ENCODE assay signal across 20 cellular contexts in genomic region chr6:168581236-168581635, GRCh38.
"Had no signal": no experiment of that assay in that cellular context is flagged by ENCODE, and none has a peak within 500 bp of the region (broad histone marks: within the 10 kb centered on the region; RNA-seq: fewer than 3 reads in every experiment).

No MANE protein-coding gene starts in this region.

- H3K27ac ChIP-seq: dorsolateral prefrontal cortex, hepatocyte, parathyroid adenoma, skin epidermis, transverse colon had no signal

- H3K4me3 ChIP-seq: dorsolateral prefrontal cortex, hepatocyte, lung, skin epidermis, thoracic aorta, transverse colon had no signal

- H3K4me1 ChIP-seq: parathyroid adenoma had no signal

- H3K36me3 ChIP-seq: thoracic aorta, transverse colon had no signal

- H3K27me3 ChIP-seq: transverse colon had no signal

- H3K9ac ChIP-seq: parathyroid adenoma had no signal

- H3K9me3 ChIP-seq: thoracic aorta, transverse colon had no signal

- DNase-seq: cortex of kidney; dorsolateral prefrontal cortex; effector CD8-positive, alpha-beta T cell; foreskin melanocyte; left colon; left ventricle myocardium superior; mesendoderm; naive B cell; occipital lobe; stimulated activated CD4-positive, alpha-beta T cell treated with anti-CD3 and anti-CD28 coated beads, Interleukin-2, amount 100 ng/mL, for 24 hours; stimulated activated CD4-positive, alpha-beta T cell treated with anti-CD3 and anti-CD28 coated beads, Interleukin-4, amount 100 ng/mL, for 4 hours; stimulated activated naive B cell treated with anti-CD40 and anti-IgM and Interleukin-4, amounts not matched to agents 10 μg/mL and 1 μg/mL and 100 μg/mL, for 72 hours; stimulated activated naive CD8-positive, alpha-beta T cell treated with anti-CD3 and anti-CD28 coated beads, Interleukin-15, amount 100 ng/mL, for 72 hours; substantia nigra; transverse colon had no signal
